In genomic region chr18:9117980-9118841, GRCh38 we compare ENCODE assay signal across 8 cellular contexts. TPM values are rescaled to one million over a fixed set of nuclear protein-coding genes. Genes with fewer than 3 reads are reported as not detected.
A peak's percentile ranks its signal among the peaks of the same experiment; 100 is the strongest.
DNase-seq lines count a peak whose midpoint lies in the region; ATAC-seq and TF ChIP-seq lines count a peak whose summit lies in the region.

No MANE protein-coding gene starts in this region.

- H3K4me1 ChIP-seq in right cardiac atrium (ENCODE audit: control insufficient read depth, insufficient read depth, low read length), result peaks cover 4% of the 10 kb centered on the region
- H3K4me1 ChIP-seq in thoracic aorta (ENCODE audit: control insufficient read depth in 1 of 2, low read depth in 2 of 2), result peaks cover 56 to 62% of the 10 kb centered on the region in 2 donors

- H3K4me1 Mint-ChIP-seq in activated T-helper 17 cell treated with anti-CD3 and anti-CD28 coated beads, Interleukin-2, amount 50 U/mL, for 72 hours, result peaks cover 45% of the 10 kb centered on the region

- H3K9me3 Mint-ChIP-seq in activated T-helper 17 cell treated with anti-CD3 and anti-CD28 coated beads, Interleukin-2, amount 50 U/mL, for 72 hours, result no peaks in the 10 kb centered on the region

- H3K4me3 ChIP-seq in right cardiac atrium (ENCODE audit: low read length), result peak overlapping the region; percentile 15
- H3K4me3 ChIP-seq in thoracic aorta, result peak overlapping the region; percentile 65

- H3K27ac Mint-ChIP-seq in activated T-helper 17 cell treated with anti-CD3 and anti-CD28 coated beads, Interleukin-2, amount 50 U/mL, for 72 hours, result peak overlapping the region; percentile 91

- H3K27me3 Mint-ChIP-seq in activated T-helper 17 cell treated with anti-CD3 and anti-CD28 coated beads, Interleukin-2, amount 50 U/mL, for 72 hours, result no peaks in the 10 kb centered on the region

- H3K27ac ChIP-seq in right cardiac atrium (ENCODE audit: low read length) (no peak overlapping the region), thoracic aorta (peak overlapping the region; percentile 21 to 96)

- no peaks in the 10 kb centered on the region for H3K9me3 ChIP-seq in right cardiac atrium (ENCODE audit: control insufficient read depth, low read length)
- no peaks in the 10 kb centered on the region for H3K9me3 ChIP-seq in thoracic aorta

- peaks cover 100% of the 10 kb centered on the region for H3K36me3 Mint-ChIP-seq in activated T-helper 17 cell treated with anti-CD3 and anti-CD28 coated beads, Interleukin-2, amount 50 U/mL, for 72 hours (ENCODE audit: low read depth)

- H3K4me3 Mint-ChIP-seq in activated T-helper 17 cell treated with anti-CD3 and anti-CD28 coated beads, Interleukin-2, amount 50 U/mL, for 72 hours, result peak overlapping the region; percentile 100

- intact Hi-C loops in right cardiac atrium (cut with DNase I), result no loop called here

- peaks cover 3% of the 10 kb centered on the region for H3K36me3 ChIP-seq in thoracic aorta

- WGBS in right cardiac atrium, result 22% methylated on average over 5 of the region's 5 CpGs

- ATAC-seq in activated CD4-positive, CD25-positive, alpha-beta regulatory T cell treated with anti-CD3 and anti-CD28 coated beads, Interleukin-2, amount 50 U/mL, for 24 hours, result peak; percentile 55 to 59
- ATAC-seq in activated T-helper 17 cell treated with anti-CD3 and anti-CD28 coated beads, Interleukin-2, amount 50 U/mL, for 72 hours (replicated peaks), result peak; percentile 37
- ATAC-seq in right cardiac atrium (peak in 1 of 2 donors; percentile 46), thoracic aorta (ENCODE audit: insufficient number of reproducible peaks, low FRiP score, low read depth) (no peak), HG03469 (IDR thresholded peaks at IDR 0.05; ENCODE audit: unreplicated experiment) (no peak), HG02884 (IDR thresholded peaks at IDR 0.05; ENCODE audit: unreplicated experiment) (no peak)

- TF ChIP-seq CTCF in thoracic aorta (IDR thresholded peaks at IDR 0.05), result no peak

- no peak for DNase-seq in activated CD4-positive, CD25-positive, alpha-beta regulatory T cell treated with anti-CD3 and anti-CD28 coated beads, Interleukin-2, amount 50 U/mL, for 72 hours
- DNase-seq in right cardiac atrium (no peak), thoracic aorta (ENCODE audit: low spot score) (no peak), GM19240 (ENCODE audit: insufficient read length, low spot score) (no peak)

- no peaks in the 10 kb centered on the region for H3K27me3 ChIP-seq in right cardiac atrium (ENCODE audit: control insufficient read depth, insufficient read depth)
- no peaks in the 10 kb centered on the region for H3K27me3 ChIP-seq in thoracic aorta (replicated peaks; ENCODE audit: insufficient read depth)

RNA-seq across cellular contexts. Expression of gene NDUFV2, which starts 15.7 kb away (rescaled TPM):
- total RNA-seq in activated T-helper 17 cell treated with anti-CD3 and anti-CD28 coated beads, Interleukin-2, amount 50 U/mL, for 72 hours, result 100 to 1,000 TPM; 406 to 520 TPM
- total RNA-seq in right cardiac atrium, result 100 to 1,000 TPM; 283 to 340 (median 304) TPM
- 767 TPM for polyA plus RNA-seq in right cardiac atrium
- 10 to 100 TPM; 44.0 to 94.9 TPM for total RNA-seq in thoracic aorta

RNA-seq across cellular contexts. Expression of gene ANKRD12, which starts 18.4 kb away (rescaled TPM):
- total RNA-seq in activated T-helper 17 cell treated with anti-CD3 and anti-CD28 coated beads, Interleukin-2, amount 50 U/mL, for 72 hours, result 100 to 1,000 TPM; 104 to 170 TPM
- 10 to 100 TPM; 47.3 to 59.6 (median 51.3) TPM for total RNA-seq in right cardiac atrium
- 7.3 TPM for polyA plus RNA-seq in right cardiac atrium
- total RNA-seq in thoracic aorta, result 10 to 100 TPM; 35.6 to 70.3 TPM

Comparison
In these comparisons a context has a peak if more than half of its experiments do, and no peak if none do; other contexts are left out.
1. ATAC-seq: peak in activated CD4-positive, CD25-positive, alpha-beta regulatory T cell treated with anti-CD3 and anti-CD28 coated beads, Interleukin-2, amount 50 U/mL, for 24 hours (2 of 2) and activated T-helper 17 cell treated with anti-CD3 and anti-CD28 coated beads, Interleukin-2, amount 50 U/mL, for 72 hours (single experiment); none in thoracic aorta (single experiment), HG03469 (single experiment) and HG02884 (single experiment).